1 cellular context compared by ENCODE assay signal in genomic region chr1:184574588-184574987, GRCh38.
TF ChIP-seq lines count a peak whose summit lies in the region.

No MANE protein-coding gene starts in this region.

TF ChIP-seq in GM23338, 12 proteins besides CTCF, POLR2A, EP300 and RAD21:
- no peak for TF ChIP-seq ZNF462 (CRISPR knock-in tag; IDR thresholded peaks at IDR 0.05)
- TF ChIP-seq NANOG (IDR thresholded peaks at IDR 0.05; ENCODE audit: borderline replicate concordance) = no peak
- no peak for TF ChIP-seq ZNF114 (CRISPR knock-in tag; IDR thresholded peaks at IDR 0.05)
- TF ChIP-seq CREB1 (CRISPR knock-in tag; IDR thresholded peaks at IDR 0.05; ENCODE audit: low read depth) = no peak
- no peak for TF ChIP-seq ETS1 (IDR thresholded peaks at IDR 0.05)
- TF ChIP-seq JUNB (IDR thresholded peaks at IDR 0.05; ENCODE audit: unreplicated experiment) = no peak
- no peak for TF ChIP-seq ZNF331 (CRISPR knock-in tag; IDR thresholded peaks at IDR 0.05; ENCODE audit: low read depth)
- no peak for TF ChIP-seq POLR2AphosphoS5 (IDR thresholded peaks at IDR 0.05; ENCODE audit: low read depth)
- no peak for TF ChIP-seq REST (IDR thresholded peaks at IDR 0.05; ENCODE audit: unreplicated experiment)
- TF ChIP-seq EZH2 (IDR thresholded peaks at IDR 0.05; ENCODE audit: low read depth, unreplicated experiment) = no peak
